Comparison of ENCODE assay signal across 1 cellular context in genomic region chr20:33132858-33133615, GRCh38.
TF ChIP-seq lines count a peak whose summit lies in the region.

No MANE protein-coding gene starts in this region.

TF ChIP-seq in A549, 52 proteins besides CTCF, POLR2A, EP300 and RAD21:
- TF ChIP-seq ELK1 (IDR thresholded peaks at IDR 0.05; ENCODE audit: low read depth, low read length): no peak
TF ChIP-seq in A549: peak in this region for 0.
